13 cellular contexts compared by ENCODE assay signal in genomic region chr21:31220567-31220966, GRCh38.
A peak's percentile ranks its signal among the peaks of the same experiment; 100 is the strongest.
DNase-seq lines count a peak whose midpoint lies in the region; ATAC-seq and TF ChIP-seq lines count a peak whose summit lies in the region.
"Had no signal": no experiment of that assay in that cellular context is flagged by ENCODE, and none has a peak within 500 bp of the region (broad histone marks: within the 10 kb centered on the region; RNA-seq: fewer than 3 reads in every experiment).

No MANE protein-coding gene starts in this region.

- H3K27me3 Mint-ChIP-seq in GM23338 (ENCODE audit: insufficient read depth, low read depth, poor library complexity), result no peaks in the 10 kb centered on the region
- no peaks in the 10 kb centered on the region for H3K27me3 Mint-ChIP-seq in nephron progenitor cell (ENCODE audit: low read depth, poor library complexity)
- H3K27me3 Mint-ChIP-seq: activated T-helper 17 cell treated with anti-CD3 and anti-CD28 coated beads, Interleukin-2, amount 50 U/mL, for 72 hours had no signal

- no peak overlapping the region for H3K4me3 ChIP-seq in GM23338
- H3K4me3 ChIP-seq: coronary artery, tibial nerve had no signal

- no peaks in the 10 kb centered on the region for H3K9me3 Mint-ChIP-seq in GM23338
- H3K9me3 Mint-ChIP-seq in nephron progenitor cell, result no peaks in the 10 kb centered on the region
- H3K9me3 Mint-ChIP-seq: activated T-helper 17 cell treated with anti-CD3 and anti-CD28 coated beads, Interleukin-2, amount 50 U/mL, for 72 hours had no signal

- H3K36me3 ChIP-seq in GM23338 (ENCODE audit: insufficient read depth), result no peaks in the 10 kb centered on the region
- H3K36me3 ChIP-seq: neutrophil, tibial nerve had no signal

- no peaks in the 10 kb centered on the region for H4K20me1 ChIP-seq in GM23338 (replicated peaks; ENCODE audit: insufficient read depth)

- H3K4me1 ChIP-seq in GM23338 (ENCODE audit: insufficient read depth), result peaks cover 11% of the 10 kb centered on the region

- H3K36me3 Mint-ChIP-seq in GM23338 (ENCODE audit: low read depth) (no peaks in the 10 kb centered on the region), nephron progenitor cell (ENCODE audit: low read depth) (peaks cover 49% of the 10 kb centered on the region)

- no peak overlapping the region for H3K4me2 ChIP-seq in GM23338

- H3F3A ChIP-seq in GM23338 (replicated peaks; ENCODE audit: low read depth), result no peaks in the 10 kb centered on the region

- no peak for ATAC-seq in GM23338
- no peak for ATAC-seq in GM21381 (IDR thresholded peaks at IDR 0.05; ENCODE audit: unreplicated experiment)
- ATAC-seq: activated T-helper 17 cell treated with anti-CD3 and anti-CD28 coated beads, Interleukin-2, amount 50 U/mL, for 72 hours had no signal

- H3K4me1 Mint-ChIP-seq in GM23338 (peaks cover 7% of the 10 kb centered on the region; the same call in 2 of the 3 replicates), nephron progenitor cell (peaks cover 70% of the 10 kb centered on the region)
- H3K4me1 Mint-ChIP-seq: activated T-helper 17 cell treated with anti-CD3 and anti-CD28 coated beads, Interleukin-2, amount 50 U/mL, for 72 hours had no signal

- no peaks in the 10 kb centered on the region for H3K9me2 ChIP-seq in GM23338 (ENCODE audit: insufficient read depth)

- no peak for DNase-seq in GM23338 (ENCODE audit: low spot score)
- peak; percentile 85 for DNase-seq in NCI-H526 treated with DMSO at 0.1 percent for 48 hours (lab: John Stamatoyannopoulos, UW)
- peak; percentile 16 for DNase-seq in epithelial cell of prostate (ENCODE audit: low read depth, low spot score)
- no peak for DNase-seq in nephron progenitor cell
- no peak for DNase-seq in occipital lobe (lab: John Stamatoyannopoulos, UW)
- no peak for DNase-seq in MV-4-11 (lab: John Stamatoyannopoulos, UW)
- no peak for DNase-seq in NCI-H2081 treated with DMSO at 0.1 percent for 48 hours (lab: John Stamatoyannopoulos, UW)
- DNase-seq: KBM-7 had no signal

- H2AFZ ChIP-seq in GM23338, result no peak overlapping the region

- H3K4me3 Mint-ChIP-seq in GM23338, result no peak overlapping the region
- H3K4me3 Mint-ChIP-seq in nephron progenitor cell, result peak overlapping the region; percentile 62
- H3K4me3 Mint-ChIP-seq: activated T-helper 17 cell treated with anti-CD3 and anti-CD28 coated beads, Interleukin-2, amount 50 U/mL, for 72 hours had no signal

- H3K27ac ChIP-seq in GM23338 (ENCODE audit: low read depth), result no peak overlapping the region
- no peak overlapping the region for H3K27ac ChIP-seq in epithelial cell of prostate
- H3K27ac ChIP-seq: neutrophil had no signal

- H3K27me3 ChIP-seq in GM23338 (ENCODE audit: insufficient read depth), result no peaks in the 10 kb centered on the region
- H3K27me3 ChIP-seq: neutrophil, tibial nerve had no signal

- H3K79me2 ChIP-seq in GM23338 (replicated peaks; ENCODE audit: insufficient read depth), result no peaks in the 10 kb centered on the region

- peak overlapping the region; percentile 54; the same call in 1 of the 2 replicates for H3K27ac Mint-ChIP-seq in GM23338
- H3K27ac Mint-ChIP-seq in nephron progenitor cell, result peak overlapping the region; percentile 98
- H3K27ac Mint-ChIP-seq: activated T-helper 17 cell treated with anti-CD3 and anti-CD28 coated beads, Interleukin-2, amount 50 U/mL, for 72 hours had no signal

- TF ChIP-seq CTCF in GM23338 (conservative IDR thresholded peaks at IDR 0.05; ENCODE audit: low read depth in 2 of 2) (no peak), nephron progenitor cell (IDR thresholded peaks at IDR 0.05) (no peak)

TF ChIP-seq in GM23338, 12 proteins besides CTCF, POLR2A, EP300 and RAD21:
- TF ChIP-seq ETS1 (IDR thresholded peaks at IDR 0.05) (no peak), CREB1 (CRISPR knock-in tag; IDR thresholded peaks at IDR 0.05; ENCODE audit: low read depth) (no peak), EZH2phosphoT487 (IDR thresholded peaks at IDR 0.05; ENCODE audit: unreplicated experiment) (no peak), EZH2 (IDR thresholded peaks at IDR 0.05; ENCODE audit: low read depth, unreplicated experiment) (no peak), NANOG (IDR thresholded peaks at IDR 0.05; ENCODE audit: borderline replicate concordance) (no peak), POLR2AphosphoS5 (IDR thresholded peaks at IDR 0.05; ENCODE audit: low read depth) (no peak), JUNB (IDR thresholded peaks at IDR 0.05; ENCODE audit: unreplicated experiment) (no peak), REST (IDR thresholded peaks at IDR 0.05; ENCODE audit: unreplicated experiment) (no peak), ZNF114 (CRISPR knock-in tag; IDR thresholded peaks at IDR 0.05) (no peak)

Comparison
In these comparisons a context has a peak if more than half of its experiments do, and no peak if none do; other contexts are left out.
1. DNase-seq: peak in NCI-H526 treated with DMSO at 0.1 percent for 48 hours (single experiment) and epithelial cell of prostate (single experiment); none in GM23338 (single experiment), nephron progenitor cell (single experiment), occipital lobe (single experiment), MV-4-11 (single experiment) and NCI-H2081 treated with DMSO at 0.1 percent for 48 hours (single experiment).